ENCODE assay signal across 21 cellular contexts in genomic region chr13:113649212-113649611, GRCh38. TPM values are rescaled to one million over a fixed set of nuclear protein-coding genes. Genes with fewer than 3 reads are reported as not detected.
A peak's percentile ranks its signal among the peaks of the same experiment; 100 is the strongest.
DNase-seq lines count a peak whose midpoint lies in the region; ATAC-seq, FAIRE-seq and TF ChIP-seq lines count a peak whose summit lies in the region.
"Had no signal": no experiment of that assay in that cellular context is flagged by ENCODE, and none has a peak within 500 bp of the region (broad histone marks: within the 10 kb centered on the region; RNA-seq: fewer than 3 reads in every experiment).

No MANE protein-coding gene starts in this region.

- no peak for TF ChIP-seq EP300 in suprapubic skin (IDR thresholded peaks at IDR 0.05)

- H3K27ac ChIP-seq in left lung (no peak overlapping the region), suprapubic skin (no peak overlapping the region)
- H3K27ac ChIP-seq: A549, brain microvascular endothelial cell, foreskin keratinocyte, skin epidermis had no signal

- no peak overlapping the region for H3K4me3 ChIP-seq in H7 (ENCODE audit: insufficient read depth, low read depth, low read length)
- H3K4me3 ChIP-seq in left lung = no peak overlapping the region
- no peak overlapping the region for H3K4me3 ChIP-seq in suprapubic skin
- H3K4me3 ChIP-seq: A549, skin epidermis had no signal

- H3K4me1 ChIP-seq in left lung (peaks cover 6 to 18% of the 10 kb centered on the region in 2 donors), suprapubic skin (peaks cover 24% of the 10 kb centered on the region)
- H3K4me1 ChIP-seq: foreskin keratinocyte had no signal

- DNase-seq in activated CD4-positive, CD25-positive, alpha-beta regulatory T cell treated with anti-CD3 and anti-CD28 coated beads, Interleukin-2, amount 50 U/mL, for 72 hours = peak; percentile 25
- DNase-seq in H7 (peak; percentile 67), left lung (peak; percentile 10 to 57), suprapubic skin (ENCODE audit: low spot score in 2 of 2) (peak; percentile 41 to 51), T1000 (lab: John Stamatoyannopoulos, UW) (no peak), GM12891 (ENCODE audit: insufficient read length, low spot score) (no peak), NCI-H187 (lab: John Stamatoyannopoulos, UW) (no peak)
- DNase-seq: activated naive CD8-positive, alpha-beta T cell treated with anti-CD3 and anti-CD28 coated beads for 36 hours; activated T-cell treated with anti-CD3 and anti-CD28 coated beads for 4 hours; brain microvascular endothelial cell; C1 segment of cervical spinal cord; foreskin keratinocyte; NCI-H1436 treated with DMSO at 0.1 percent for 48 hours; stimulated activated CD4-positive, alpha-beta T cell treated with anti-CD3 and anti-CD28 coated beads, Interleukin-4, amount 100 ng/mL, for 1 hour had no signal

- no peak for TF ChIP-seq CTCF in left lung (IDR thresholded peaks at IDR 0.05)
- TF ChIP-seq CTCF in suprapubic skin (IDR thresholded peaks at IDR 0.05) = no peak

- intact Hi-C loops in left lung (cut with DNase I) = no loop called here

- ATAC-seq in activated CD4-positive, CD25-positive, alpha-beta regulatory T cell treated with anti-CD3 and anti-CD28 coated beads, Interleukin-2, amount 50 U/mL, for 24 hours = no peak
- no peak for ATAC-seq in left lung
- ATAC-seq: A549, foreskin keratinocyte, left lobe of liver had no signal

- H3K9me3 ChIP-seq in left lung (no peaks in the 10 kb centered on the region), suprapubic skin (no peaks in the 10 kb centered on the region)

- H3K36me3 ChIP-seq in H7 (replicated peaks; ENCODE audit: control insufficient read depth, insufficient read depth, low read length) = no peaks in the 10 kb centered on the region
- no peaks in the 10 kb centered on the region for H3K36me3 ChIP-seq in left lung
- H3K36me3 ChIP-seq in suprapubic skin = no peaks in the 10 kb centered on the region
- H3K36me3 ChIP-seq: brain microvascular endothelial cell had no signal

- no peak for TF ChIP-seq POLR2A in suprapubic skin (IDR thresholded peaks at IDR 0.05)
- no peak for TF ChIP-seq POLR2A in GM12891 (IDR thresholded peaks at IDR 0.05; ENCODE audit: low read depth, low read length)

- no peak for FAIRE-seq in GM12891 (lab: Jason Lieb, UNC)
- FAIRE-seq: A549 had no signal

- H3K27me3 ChIP-seq in H7 (ENCODE audit: control insufficient read depth, insufficient read depth, low read length) (no peaks in the 10 kb centered on the region), left lung (no peaks in the 10 kb centered on the region), suprapubic skin (no peaks in the 10 kb centered on the region)
- H3K27me3 ChIP-seq: brain microvascular endothelial cell had no signal

- 93% methylated on average over 17 of the region's 17 CpGs for WGBS in suprapubic skin

TF ChIP-seq in GM12891, 5 proteins besides CTCF, POLR2A, EP300 and RAD21:
- TF ChIP-seq POLR2AphosphoS5 (IDR thresholded peaks at IDR 0.05; ENCODE audit: low read depth, low read length) (no peak), TAF1 (IDR thresholded peaks at IDR 0.05; ENCODE audit: low read depth, low read length) (no peak), PAX5 (IDR thresholded peaks at IDR 0.05; ENCODE audit: insufficient read depth, low read length, severe bottlenecking) (no peak), SPI1 (IDR thresholded peaks at IDR 0.05; ENCODE audit: low read depth, low read length) (no peak), POU2F2 (IDR thresholded peaks at IDR 0.05; ENCODE audit: low read depth, low read length) (no peak)

RNA-seq across cellular contexts. Expression of gene ATP4B, which starts 8.8 kb away (rescaled TPM):
- total RNA-seq in H7 (2014; rRNA removed; shearing (Covaris generic)) = 0.48 TPM in 1 of 2 replicates, not detected in the other
- not detected for total RNA-seq in left lung
- not detected for total RNA-seq in suprapubic skin
- 0.73 TPM for polyA plus RNA-seq in GM12891 (2012; ENCODE audit: low read depth, missing spikeins)
- total RNA-seq: activated naive CD8-positive, alpha-beta T cell treated with anti-CD3 and anti-CD28 coated beads for 36 hours; foreskin keratinocyte; left lobe of liver; NCI-H460; omental fat pad; RPMI7951 had no signal
- polyA plus RNA-seq: A549, foreskin keratinocyte had no signal

RNA-seq across cellular contexts. Expression of gene GRK1, which starts 17.8 kb away (rescaled TPM):
- 0.14 and 0.33 TPM in 2 replicates for total RNA-seq in H7 (2014; rRNA removed; shearing (Covaris generic))
- under 1 TPM in 1 of 2 donors, not detected in 1; 0.21 TPM for total RNA-seq in left lung
- total RNA-seq in suprapubic skin = not detected
- polyA plus RNA-seq in GM12891 (2012; ENCODE audit: low read depth, missing spikeins) = 0.08 TPM
- total RNA-seq: activated naive CD8-positive, alpha-beta T cell treated with anti-CD3 and anti-CD28 coated beads for 36 hours; foreskin keratinocyte; left lobe of liver; NCI-H460; omental fat pad; RPMI7951 had no signal
- polyA plus RNA-seq: A549, foreskin keratinocyte had no signal

Comparison
In these comparisons a context has a peak if more than half of its experiments do, and no peak if none do; other contexts are left out.
1. DNase-seq: peak in activated CD4-positive, CD25-positive, alpha-beta regulatory T cell treated with anti-CD3 and anti-CD28 coated beads, Interleukin-2, amount 50 U/mL, for 72 hours (single experiment), H7 (single experiment), left lung (2 of 2) and suprapubic skin (2 of 2); none in T1000 (single experiment), GM12891 (single experiment) and NCI-H187 (0 of 2).